ENCODE assay signal across 8 cellular contexts in genomic region chr19:4007836-4008539, GRCh38. TPM values are rescaled to one million over a fixed set of nuclear protein-coding genes. Genes with fewer than 3 reads are reported as not detected.
DNase-seq lines count a peak whose midpoint lies in the region; ATAC-seq and TF ChIP-seq lines count a peak whose summit lies in the region.

No MANE protein-coding gene starts in this region.

- no peak for TF ChIP-seq POLR2A in HCT116 (IDR thresholded peaks at IDR 0.05; ENCODE audit: borderline replicate concordance, extremely low read depth, insufficient read depth, insufficient read length)
- no peak for TF ChIP-seq POLR2A in tibial nerve (IDR thresholded peaks at IDR 0.05)

- DNase-seq in ELF-1 (ENCODE audit: low read depth, low spot score) (peak; percentile 26), HCT116 (ENCODE audit: low read depth, low spot score) (no peak), RWPE2 (ENCODE audit: low spot score) (no peak), mesenchymal stem cell (peak; percentile 40), tibial nerve (ENCODE audit: low spot score in 2 of 2) (peak in 1 of 2 donors; percentile 40), NCI-H1436 treated with DMSO at 0.1 percent for 48 hours (lab: John Stamatoyannopoulos, UW) (no peak)
- DNase-seq in activated CD4-positive, CD25-positive, alpha-beta regulatory T cell (lab: John Stamatoyannopoulos, UW): no peak

- no peaks in the 10 kb centered on the region for H3K27me3 Mint-ChIP-seq in dendritic cell treated with granulocyte-macrophage colony-stimulating factor and Interleukin-4, amounts not matched to agents 40 ng/mL and 50 ng/mL, for 4 days

- H3K4ac ChIP-seq in mesenchymal stem cell (ENCODE audit: low read depth in 1 of 2, low read length in 2 of 2): peak overlapping the region; percentile 5 to 95

- peak overlapping the region in 1 of 2 experiments; percentile 19 for H3K14ac ChIP-seq in mesenchymal stem cell (ENCODE audit: low read length in 2 of 2)

- peak overlapping the region; percentile 88 for H3K4me3 Mint-ChIP-seq in dendritic cell treated with granulocyte-macrophage colony-stimulating factor and Interleukin-4, amounts not matched to agents 40 ng/mL and 50 ng/mL, for 4 days

- no peak overlapping the region for H2BK5ac ChIP-seq in mesenchymal stem cell (ENCODE audit: low read depth, low read length, poor library complexity, severe bottlenecking)

- H4K91ac ChIP-seq in mesenchymal stem cell (ENCODE audit: low read length): peak overlapping the region; percentile 58

- H4K8ac ChIP-seq in mesenchymal stem cell (ENCODE audit: low read length): no peak overlapping the region

- peaks cover 49% of the 10 kb centered on the region for H3K79me2 ChIP-seq in HCT116 (ENCODE audit: insufficient read depth, low read length)

- H3K36me3 ChIP-seq in HCT116 (ENCODE audit: control insufficient read depth in 1 of 2, insufficient read depth in 2 of 2, low read length in 2 of 2): no peaks in the 10 kb centered on the region; a peak in 2 of 4 replicates
- H3K36me3 ChIP-seq in RWPE2 (ENCODE audit: low read depth): peaks cover under 1% of the 10 kb centered on the region
- peaks cover 3 to 29% of the 10 kb centered on the region in 2 experiments for H3K36me3 ChIP-seq in mesenchymal stem cell (ENCODE audit: control insufficient read depth in 1 of 2, insufficient read depth in 2 of 2, low read depth in 1 of 2, low read length in 2 of 2)
- H3K36me3 ChIP-seq in tibial nerve: peaks cover 0 to 4% (median 2%) of the 10 kb centered on the region in 3 donors

- peak overlapping the region; percentile 87 for H3K27ac Mint-ChIP-seq in dendritic cell treated with granulocyte-macrophage colony-stimulating factor and Interleukin-4, amounts not matched to agents 40 ng/mL and 50 ng/mL, for 4 days

- no peak overlapping the region for H2AK5ac ChIP-seq in mesenchymal stem cell (ENCODE audit: low read length, severe bottlenecking)

- 0 out of 2 replicates have a peak, but pooled peaks cover 4% of the 10 kb centered on the region for H4K20me1 ChIP-seq in HCT116 (ENCODE audit: insufficient read depth)

- no peak overlapping the region for H2BK12ac ChIP-seq in mesenchymal stem cell (ENCODE audit: low read length in 2 of 2)

- peaks cover 40% of the 10 kb centered on the region for H3K4me1 Mint-ChIP-seq in dendritic cell treated with granulocyte-macrophage colony-stimulating factor and Interleukin-4, amounts not matched to agents 40 ng/mL and 50 ng/mL, for 4 days (ENCODE audit: low read depth)

- peak; percentile 29 for ATAC-seq in HCT116
- ATAC-seq in RWPE2 (ENCODE audit: low read depth): no peak

- H3K23ac ChIP-seq in mesenchymal stem cell (ENCODE audit: low read length in 2 of 2): peak overlapping the region in 1 of 2 experiments; percentile 27

- peak overlapping the region; percentile 94; the same call in 1 of the 2 replicates for H3K27ac ChIP-seq in HCT116 (ENCODE audit: low read depth, low read length)
- peak overlapping the region; percentile 45 for H3K27ac ChIP-seq in RWPE2 (ENCODE audit: poor library complexity, severe bottlenecking)
- H3K27ac ChIP-seq in mesenchymal stem cell (ENCODE audit: low read length, poor library complexity, severe bottlenecking): no peak overlapping the region
- H3K27ac ChIP-seq in tibial nerve: peak overlapping the region; percentile 89 to 99 (median 91)

- H3K9ac ChIP-seq in HCT116 (ENCODE audit: low read length): peak overlapping the region; percentile 82
- H3K9ac ChIP-seq in mesenchymal stem cell (ENCODE audit: low read length): peak overlapping the region; percentile 82

- TF ChIP-seq RAD21 in HCT116 (IDR thresholded peaks at IDR 0.05; ENCODE audit: low read depth): no peak

- no peaks in the 10 kb centered on the region for H3K9me2 ChIP-seq in HCT116 (ENCODE audit: insufficient read depth)

- H3K4me3 ChIP-seq in HCT116 (replicated peaks in 1 of 2; ENCODE audit: low read depth in 1 of 2, low read length in 2 of 2) (peak overlapping the region; percentile 94 to 98), RWPE2 (ENCODE audit: severe bottlenecking) (peak overlapping the region; percentile 88), mesenchymal stem cell (ENCODE audit: insufficient read depth in 1 of 2, low read depth in 1 of 2, low read length in 2 of 2) (peak overlapping the region; percentile 85 to 88), tibial nerve (peak overlapping the region; percentile 69 to 100 (median 78))

- no TSS peak for BruUV-seq in HCT116 (replicated peaks; lab: Mats Ljungman, UMichigan)

- H3K27me3 ChIP-seq in HCT116 (ENCODE audit: insufficient read depth, low read length) (no peaks in the 10 kb centered on the region), RWPE2 (ENCODE audit: insufficient read depth, poor library complexity, severe bottlenecking) (no peaks in the 10 kb centered on the region), mesenchymal stem cell (ENCODE audit: control insufficient read depth in 1 of 2, insufficient read depth in 1 of 2, low read length in 2 of 2) (no peaks in the 10 kb centered on the region), tibial nerve (no peaks in the 10 kb centered on the region)

- CTCF ChIA-PET in HCT116 (lab: Charles Lee): interaction anchor here (1.0 to 2.1 kb wide), 4 partner anchors 14 to 159 kb away, joined by 3 to 10 read pairs (median 4); no protein-coding TSS in a partner anchor

- H2BK120ac ChIP-seq in mesenchymal stem cell (ENCODE audit: low read depth, low read length): peak overlapping the region; percentile 42

- H3K36me3 Mint-ChIP-seq in dendritic cell treated with granulocyte-macrophage colony-stimulating factor and Interleukin-4, amounts not matched to agents 40 ng/mL and 50 ng/mL, for 4 days (ENCODE audit: low read depth): peaks cover 36% of the 10 kb centered on the region

- peak overlapping the region; percentile 94 for H3K4me2 ChIP-seq in HCT116 (ENCODE audit: low read length)
- peak overlapping the region; percentile 63 for H3K4me2 ChIP-seq in mesenchymal stem cell (ENCODE audit: low read length, poor library complexity, severe bottlenecking)

- H2AFZ ChIP-seq in HCT116 (ENCODE audit: low read depth, low read length, poor library complexity, severe bottlenecking) (no peak overlapping the region), mesenchymal stem cell (ENCODE audit: low read depth, low read length) (no peak overlapping the region)

- H3K9me3 Mint-ChIP-seq in dendritic cell treated with granulocyte-macrophage colony-stimulating factor and Interleukin-4, amounts not matched to agents 40 ng/mL and 50 ng/mL, for 4 days: no peaks in the 10 kb centered on the region

- peak overlapping the region; percentile 33 for H2BK15ac ChIP-seq in mesenchymal stem cell (ENCODE audit: low read depth, poor library complexity, severe bottlenecking)

- peak in 1 of 2 donors; percentile 24 for TF ChIP-seq EP300 in tibial nerve (IDR thresholded peaks at IDR 0.05)

- H3K4me1 ChIP-seq in HCT116 (ENCODE audit: control insufficient read depth in 1 of 2, insufficient read depth in 2 of 2, low read length in 2 of 2) (peaks cover 7 to 14% of the 10 kb centered on the region in 2 experiments; a peak in 3 of 4 replicates), RWPE2 (ENCODE audit: insufficient read depth, poor library complexity, severe bottlenecking) (peaks cover 7% of the 10 kb centered on the region), mesenchymal stem cell (ENCODE audit: control insufficient read depth, insufficient read depth, low read depth, low read length) (peaks cover 33% of the 10 kb centered on the region), tibial nerve (peaks cover 0 to 52% (median 39%) of the 10 kb centered on the region in 4 donors)

- TF ChIP-seq CTCF in HCT116 (IDR thresholded peaks at IDR 0.05 in 2 of 3, conservative IDR thresholded peaks at IDR 0.05 in 1 of 3; ENCODE audit: borderline replicate concordance in 1 of 3, insufficient read depth in 1 of 3, low read depth in 2 of 3, low read length in 2 of 3): no peak
- TF ChIP-seq CTCF in RWPE2 (IDR thresholded peaks at IDR 0.05; ENCODE audit: poor library complexity, severe bottlenecking): no peak
- no peak for TF ChIP-seq CTCF in tibial nerve (IDR thresholded peaks at IDR 0.05)

- intact Hi-C loops in HCT116 (cut with micrococcal nuclease): no loop called here
- intact Hi-C loops in dendritic cell treated with granulocyte-macrophage colony-stimulating factor and Interleukin-4, amounts not matched to agents 40 ng/mL and 50 ng/mL, for 4 days (cut with micrococcal nuclease): loop anchor here (2.0 kb wide), 1 partner anchor 17 kb away; no protein-coding TSS in a partner anchor

- H3K9me3 ChIP-seq in HCT116 (ENCODE audit: control insufficient read depth in 1 of 2, insufficient read depth in 1 of 2, low read depth in 1 of 2, low read length in 2 of 2) (no peaks in the 10 kb centered on the region), RWPE2 (ENCODE audit: severe bottlenecking) (no peaks in the 10 kb centered on the region), mesenchymal stem cell (ENCODE audit: control insufficient read depth, low read length) (no peaks in the 10 kb centered on the region), tibial nerve (no peaks in the 10 kb centered on the region)

- WGBS in mesenchymal stem cell: under 1% methylated on average over 19 of the region's 55 CpGs
- 0% methylated on average over 11 of the region's 55 CpGs for WGBS in tibial nerve, 2 donors

- peaks cover 19% of the 10 kb centered on the region for H3K79me1 ChIP-seq in mesenchymal stem cell (replicated peaks; ENCODE audit: low read length, poor library complexity, severe bottlenecking)

- POLR2A ChIA-PET in HCT116 (lab: Charles Lee): interaction anchor here (1.2 to 2.1 kb wide), 3 partner anchors 11 to 22 kb away, joined by 3 to 8 read pairs (median 4); partner anchors contain the start of gene EEF2

- H3K18ac ChIP-seq in mesenchymal stem cell (ENCODE audit: low read depth in 1 of 2, low read length in 2 of 2): peak overlapping the region; percentile 75 to 83

- RAD21 ChIA-PET in HCT116 (lab: Charles Lee; ENCODE audit: low non-redundant PET in 1 of 2, low total read pairs in 2 of 2, uncharacterized antibody in 2 of 2, unreplicated experiment in 2 of 2): no interaction called here

TF ChIP-seq in HCT116, 20 proteins besides CTCF, POLR2A, EP300 and RAD21:
- no peak for TF ChIP-seq JUND (IDR thresholded peaks at IDR 0.05)

RNA-seq across cellular contexts. Expression of gene PIAS4, which starts 0.5 kb away (rescaled TPM):
- total RNA-seq in HCT116 (2021; ENCODE audit: unreplicated experiment): 28.4 TPM
- 15.6 and 19.9 TPM in 2 replicates for polyA plus RNA-seq in HCT116 (2012)
- polyA plus RNA-seq in mesenchymal stem cell (2013, experiment 1 of 2): 49.3 TPM
- polyA plus RNA-seq in mesenchymal stem cell (2013, experiment 2 of 2): 49.4 TPM
- total RNA-seq in tibial nerve: 10 to 100 TPM; 23.0 to 32.4 (median 26.3) TPM

RNA-seq across cellular contexts. Expression of gene EEF2, which starts 22.7 kb away (rescaled TPM):
- total RNA-seq in HCT116 (2021; ENCODE audit: unreplicated experiment) (3,796 TPM), tibial nerve (1,000 to 10,000 TPM; 1,233 to 1,650 (median 1,549) TPM)
- 3,320 and 3,735 TPM in 2 replicates for polyA plus RNA-seq in HCT116 (2012)
- polyA plus RNA-seq in mesenchymal stem cell (2013, experiment 1 of 2): 2,485 TPM
- 2,452 TPM for polyA plus RNA-seq in mesenchymal stem cell (2013, experiment 2 of 2)

RNA-seq across cellular contexts. Expression of gene DAPK3, which starts 37.1 kb away (rescaled TPM):
- total RNA-seq in HCT116 (2021; ENCODE audit: unreplicated experiment) (54.8 TPM), tibial nerve (10 to 100 TPM; 58.8 to 87.7 (median 70.3) TPM)
- 48.0 and 62.1 TPM in 2 replicates for polyA plus RNA-seq in HCT116 (2012)
- polyA plus RNA-seq in mesenchymal stem cell (2013, experiment 1 of 2): 83.5 TPM
- polyA plus RNA-seq in mesenchymal stem cell (2013, experiment 2 of 2): 80.6 TPM

RNA-seq across cellular contexts. Expression of gene ZBTB7A, which starts 58.7 kb away (rescaled TPM):
- 49.5 TPM for total RNA-seq in HCT116 (2021; ENCODE audit: unreplicated experiment)
- polyA plus RNA-seq in HCT116 (2012): 22.4 and 32.2 TPM in 2 replicates
- polyA plus RNA-seq in mesenchymal stem cell (2013, experiment 1 of 2): 27.7 TPM
- 26.9 TPM for polyA plus RNA-seq in mesenchymal stem cell (2013, experiment 2 of 2)
- 10 to 100 TPM; 64.9 to 97.7 (median 86.7) TPM for total RNA-seq in tibial nerve

Comparison
In these comparisons a context has a peak if more than half of its experiments do, and no peak if none do; other contexts are left out.
1. DNase-seq: peak in ELF-1 (single experiment) and mesenchymal stem cell (single experiment); none in HCT116 (single experiment), RWPE2 (single experiment), NCI-H1436 treated with DMSO at 0.1 percent for 48 hours (single experiment) and activated CD4-positive, CD25-positive, alpha-beta regulatory T cell (0 of 4).
2. Peak in every context shown above with its lines, with median percentiles within 50 percentile points of each other: H3K4me3 ChIP-seq.